In the genomic region with DNA sequence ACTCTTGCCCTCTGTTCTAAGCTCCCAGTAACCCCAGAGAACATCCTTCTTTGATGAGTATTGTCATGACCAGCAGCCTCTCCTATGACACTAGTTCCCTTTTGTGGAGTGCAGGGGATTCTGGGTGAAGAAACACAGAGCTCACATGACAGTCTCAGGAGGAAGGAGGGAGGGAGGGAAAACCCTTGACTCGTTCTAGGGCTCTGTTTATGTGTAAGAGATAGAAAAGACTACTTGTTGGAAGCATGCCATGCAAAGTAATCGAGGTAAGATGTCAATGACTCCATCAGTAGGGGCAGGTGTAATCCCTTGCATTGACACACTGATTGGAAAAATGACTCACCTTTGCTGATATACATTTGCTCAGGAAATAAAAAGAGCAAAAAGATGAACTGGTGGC, we compare ENCODE assay signal across 14 cellular contexts.
DNase-seq lines count a peak whose midpoint lies in the region; ATAC-seq, FAIRE-seq and TF ChIP-seq lines count a peak whose summit lies in the region.
"Had no signal": no experiment of that assay in that cellular context is flagged by ENCODE, and none has a peak within 500 bp of the region (broad histone marks: within the 10 kb centered on the region; RNA-seq: fewer than 3 reads in every experiment).

No MANE protein-coding gene starts in this region.

- no peak overlapping the region for H2AFZ ChIP-seq in Karpas-422 (ENCODE audit: low read length)
- H2AFZ ChIP-seq: PC-9 had no signal

- no peaks in the 10 kb centered on the region for H3K36me3 ChIP-seq in Karpas-422 (ENCODE audit: insufficient read depth, low read length)
- H3K36me3 ChIP-seq in bronchial epithelial cell (ENCODE audit: control insufficient read depth, insufficient read depth, low read length), result no peaks in the 10 kb centered on the region
- H3K36me3 ChIP-seq: adrenal gland, colonic mucosa, stomach had no signal

- intact Hi-C loops in activated naive CD4-positive, alpha-beta T cell treated with anti-CD3 and anti-CD28 coated beads for 36 hours (cut with micrococcal nuclease), result loop anchor here (1.0 to 2.0 kb wide), 8 partner anchors 39 to 520 kb away; partner anchors contain the start of gene ELL2

- H3K9me2 ChIP-seq in Karpas-422 (replicated peaks; ENCODE audit: insufficient read depth, low read length), result no peaks in the 10 kb centered on the region

- H3K4me1 ChIP-seq in Karpas-422 (ENCODE audit: low read length), result no peaks in the 10 kb centered on the region
- H3K4me1 ChIP-seq: adrenal gland, colonic mucosa had no signal

- ATAC-seq in stimulated activated effector memory CD8-positive, alpha-beta T cell treated with anti-CD3 and anti-CD28 coated beads, Interleukin-12 subunit alpha, Interleukin-12 subunit beta, amount 100 ng/mL, for 72 hours, result peak; percentile 86

- H3K27ac ChIP-seq in Karpas-422 (ENCODE audit: low read length), result no peak overlapping the region
- H3K27ac ChIP-seq: adrenal gland, colonic mucosa, PC-9 had no signal

- H3K4me3 ChIP-seq in Karpas-422 (ENCODE audit: low read length), result no peak overlapping the region
- H3K4me3 ChIP-seq in bronchial epithelial cell (ENCODE audit: low read depth, low read length), result no peak overlapping the region
- H3K4me3 ChIP-seq: adrenal gland, colonic mucosa, PC-9, stomach had no signal

- no peaks in the 10 kb centered on the region for H3K9me3 ChIP-seq in Karpas-422 (ENCODE audit: low read length)
- H3K9me3 ChIP-seq: adrenal gland, colonic mucosa, stomach had no signal

- H3K4me1 Mint-ChIP-seq in activated naive CD4-positive, alpha-beta T cell treated with anti-CD3 and anti-CD28 coated beads for 36 hours (ENCODE audit: low read depth), result peaks cover 6% of the 10 kb centered on the region
- H3K4me1 Mint-ChIP-seq in activated naive CD4-positive, alpha-beta T cell treated with anti-CD3 and anti-CD28 coated beads, Interleukin-2, amount 10 ng/mL, durations not matched to agents 7 days and 5 days, result no peaks in the 10 kb centered on the region
- peaks cover 6% of the 10 kb centered on the region for H3K4me1 Mint-ChIP-seq in stimulated activated effector memory CD8-positive, alpha-beta T cell treated with anti-CD3 and anti-CD28 coated beads, Interleukin-12 subunit alpha, Interleukin-12 subunit beta, amount 100 ng/mL, for 72 hours

- H3K4me2 ChIP-seq in Karpas-422 (ENCODE audit: low read depth, low read length, poor library complexity, severe bottlenecking), result no peak overlapping the region
- H3K4me2 ChIP-seq: PC-9 had no signal

- H3K27me3 ChIP-seq in Karpas-422 (ENCODE audit: low read length) (no peaks in the 10 kb centered on the region), bronchial epithelial cell (ENCODE audit: control insufficient read depth, insufficient read depth, low read length) (no peaks in the 10 kb centered on the region)
- H3K27me3 ChIP-seq: adrenal gland, colonic mucosa, stomach had no signal

- peak; percentile 50 for FAIRE-seq in bronchial epithelial cell (lab: Jason Lieb, UNC)

- H3K9ac ChIP-seq in Karpas-422 (ENCODE audit: low read length), result no peak overlapping the region

- in situ Hi-C loops in GM13977 (cut with MboI; ENCODE audit: low pct_unique_long_range_greater_than_20kb, low sequenced_read_pairs, unreplicated experiment), result no loop called here

- DNase-seq in activated naive CD4-positive, alpha-beta T cell treated with anti-CD3 and anti-CD28 coated beads for 36 hours, result peak; percentile 63
- DNase-seq in activated naive CD4-positive, alpha-beta T cell treated with anti-CD3 and anti-CD28 coated beads, Interleukin-2, amount 10 ng/mL, durations not matched to agents 7 days and 5 days, result no peak
- DNase-seq in Karpas-422 (peak; percentile 38), bronchial epithelial cell (ENCODE audit: low read depth) (peak; percentile 54), GM13977 (ENCODE audit: low spot score) (no peak), T1000 (lab: John Stamatoyannopoulos, UW) (no peak), NCI-H510A treated with DMSO at 0.1 percent for 48 hours (lab: John Stamatoyannopoulos, UW) (no peak)
- no peak for DNase-seq in stimulated activated effector memory CD8-positive, alpha-beta T cell treated with anti-CD3 and anti-CD28 coated beads, Interleukin-12 subunit alpha, Interleukin-12 subunit beta, amount 100 ng/mL, for 72 hours (ENCODE audit: low spot score in 2 of 2)
- DNase-seq: colonic mucosa; HFFc6; PC-9; stimulated activated CD4-positive, alpha-beta T cell treated with anti-CD3 and anti-CD28 coated beads, Interleukin-4, amount 100 ng/mL, for 1 hour; stomach had no signal

- CTCF ChIA-PET in activated naive CD4-positive, alpha-beta T cell treated with anti-CD3 and anti-CD28 coated beads for 36 hours (lab: Charles Lee), result interaction anchor here (0.6 kb wide), 1 partner anchor 329 kb away, joined by 5 read pairs; no protein-coding TSS in a partner anchor
- CTCF ChIA-PET in activated naive CD4-positive, alpha-beta T cell treated with anti-CD3 and anti-CD28 coated beads, Interleukin-2, amount 10 ng/mL, durations not matched to agents 7 days and 5 days (lab: Charles Lee), result no interaction called here

- no peaks in the 10 kb centered on the region for H3K9me3 Mint-ChIP-seq in activated naive CD4-positive, alpha-beta T cell treated with anti-CD3 and anti-CD28 coated beads for 36 hours
- no peaks in the 10 kb centered on the region for H3K9me3 Mint-ChIP-seq in activated naive CD4-positive, alpha-beta T cell treated with anti-CD3 and anti-CD28 coated beads, Interleukin-2, amount 10 ng/mL, durations not matched to agents 7 days and 5 days
- H3K9me3 Mint-ChIP-seq in stimulated activated effector memory CD8-positive, alpha-beta T cell treated with anti-CD3 and anti-CD28 coated beads, Interleukin-12 subunit alpha, Interleukin-12 subunit beta, amount 100 ng/mL, for 72 hours, result no peaks in the 10 kb centered on the region
- H3K9me3 Mint-ChIP-seq: HFFc6 had no signal

- no peaks in the 10 kb centered on the region for H3K27me3 Mint-ChIP-seq in activated naive CD4-positive, alpha-beta T cell treated with anti-CD3 and anti-CD28 coated beads for 36 hours (ENCODE audit: low read depth)
- peaks cover 6% of the 10 kb centered on the region for H3K27me3 Mint-ChIP-seq in activated naive CD4-positive, alpha-beta T cell treated with anti-CD3 and anti-CD28 coated beads, Interleukin-2, amount 10 ng/mL, durations not matched to agents 7 days and 5 days

- no peak overlapping the region for H3K4me3 Mint-ChIP-seq in activated naive CD4-positive, alpha-beta T cell treated with anti-CD3 and anti-CD28 coated beads for 36 hours
- no peak overlapping the region for H3K4me3 Mint-ChIP-seq in activated naive CD4-positive, alpha-beta T cell treated with anti-CD3 and anti-CD28 coated beads, Interleukin-2, amount 10 ng/mL, durations not matched to agents 7 days and 5 days
- H3K4me3 Mint-ChIP-seq in stimulated activated effector memory CD8-positive, alpha-beta T cell treated with anti-CD3 and anti-CD28 coated beads, Interleukin-12 subunit alpha, Interleukin-12 subunit beta, amount 100 ng/mL, for 72 hours, result no peak overlapping the region
- H3K4me3 Mint-ChIP-seq: HFFc6 had no signal

- no peaks in the 10 kb centered on the region for H4K20me1 ChIP-seq in Karpas-422 (ENCODE audit: insufficient read depth, low read depth, low read length)

- peak overlapping the region; percentile 10 for H3K27ac Mint-ChIP-seq in activated naive CD4-positive, alpha-beta T cell treated with anti-CD3 and anti-CD28 coated beads for 36 hours
- H3K27ac Mint-ChIP-seq in activated naive CD4-positive, alpha-beta T cell treated with anti-CD3 and anti-CD28 coated beads, Interleukin-2, amount 10 ng/mL, durations not matched to agents 7 days and 5 days, result no peak overlapping the region
- no peak overlapping the region for H3K27ac Mint-ChIP-seq in stimulated activated effector memory CD8-positive, alpha-beta T cell treated with anti-CD3 and anti-CD28 coated beads, Interleukin-12 subunit alpha, Interleukin-12 subunit beta, amount 100 ng/mL, for 72 hours
- H3K27ac Mint-ChIP-seq: HFFc6 had no signal

- TF ChIP-seq CTCF in bronchial epithelial cell (IDR thresholded peaks at IDR 0.05; ENCODE audit: insufficient read depth, low read length, severe bottlenecking) (no peak), GM13977 (IDR thresholded peaks at IDR 0.05; ENCODE audit: extremely low read depth, insufficient read depth, missing control alignments) (no peak)

- H3K79me2 ChIP-seq in Karpas-422 (ENCODE audit: low read length), result no peaks in the 10 kb centered on the region

- no peaks in the 10 kb centered on the region for H3K36me3 Mint-ChIP-seq in activated naive CD4-positive, alpha-beta T cell treated with anti-CD3 and anti-CD28 coated beads for 36 hours (ENCODE audit: low read depth)
- H3K36me3 Mint-ChIP-seq in activated naive CD4-positive, alpha-beta T cell treated with anti-CD3 and anti-CD28 coated beads, Interleukin-2, amount 10 ng/mL, durations not matched to agents 7 days and 5 days, result no peaks in the 10 kb centered on the region
- no peaks in the 10 kb centered on the region for H3K36me3 Mint-ChIP-seq in stimulated activated effector memory CD8-positive, alpha-beta T cell treated with anti-CD3 and anti-CD28 coated beads, Interleukin-12 subunit alpha, Interleukin-12 subunit beta, amount 100 ng/mL, for 72 hours

Comparison
In these comparisons a context has a peak if more than half of its experiments do, and no peak if none do; other contexts are left out.
1. DNase-seq: peak in activated naive CD4-positive, alpha-beta T cell treated with anti-CD3 and anti-CD28 coated beads for 36 hours (single experiment), Karpas-422 (single experiment) and bronchial epithelial cell (single experiment); none in activated naive CD4-positive, alpha-beta T cell treated with anti-CD3 and anti-CD28 coated beads, Interleukin-2, amount 10 ng/mL, durations not matched to agents 7 days and 5 days (single experiment), stimulated activated effector memory CD8-positive, alpha-beta T cell treated with anti-CD3 and anti-CD28 coated beads, Interleukin-12 subunit alpha, Interleukin-12 subunit beta, amount 100 ng/mL, for 72 hours (0 of 2), GM13977 (single experiment), T1000 (single experiment) and NCI-H510A treated with DMSO at 0.1 percent for 48 hours (single experiment).